8 cellular contexts compared by ENCODE assay signal in genomic region chr5:74766887-74767578, GRCh38. TPM values are rescaled to one million over a fixed set of nuclear protein-coding genes. Genes with fewer than 3 reads are reported as not detected.
A peak's percentile ranks its signal among the peaks of the same experiment; 100 is the strongest.
DNase-seq lines count a peak whose midpoint lies in the region; ATAC-seq and TF ChIP-seq lines count a peak whose summit lies in the region.

GFM2 (minus strand) TSS chr5:74767117; CDS start chr5:74763742, 3,375 bp downstream.
NSA2 (plus strand) TSS chr5:74767249; CDS start chr5:74767361, 112 bp downstream.

- DNase-seq in GM03348 (ENCODE audit: low spot score) = peak; percentile 90
- peak; percentile 79 for DNase-seq in HFF-Myc (ENCODE audit: extremely low read depth, low read depth)
- DNase-seq in NAMALWA (ENCODE audit: low spot score) = peak; percentile 96
- peak; percentile 93 for DNase-seq in SK-N-DZ (ENCODE audit: low spot score)
- peak; percentile 96 for DNase-seq in activated naive CD4-positive, alpha-beta T cell treated with anti-CD3 and anti-CD28 coated beads, Interleukin-2, amount 10 ng/mL, durations not matched to agents 7 days and 5 days
- peak; percentile 72 for DNase-seq in non-pigmented ciliary epithelial cell (ENCODE audit: low read depth)
- peak; percentile 99 for DNase-seq in superior temporal gyrus (ENCODE audit: extremely low spot score)

- no peak for TF ChIP-seq CTCF in HFF-Myc (IDR thresholded peaks at IDR 0.05; ENCODE audit: low read depth, low read length, missing control alignments)
- no peak for TF ChIP-seq CTCF in gastroesophageal sphincter (IDR thresholded peaks at IDR 0.05)

- no peak for TF ChIP-seq EP300 in gastroesophageal sphincter (IDR thresholded peaks at IDR 0.05)

- no peaks in the 10 kb centered on the region for H3K27me3 Mint-ChIP-seq in activated naive CD4-positive, alpha-beta T cell treated with anti-CD3 and anti-CD28 coated beads, Interleukin-2, amount 10 ng/mL, durations not matched to agents 7 days and 5 days

- peaks cover 29% of the 10 kb centered on the region for H3K36me3 Mint-ChIP-seq in activated naive CD4-positive, alpha-beta T cell treated with anti-CD3 and anti-CD28 coated beads, Interleukin-2, amount 10 ng/mL, durations not matched to agents 7 days and 5 days

- peaks cover 0 to 48% of the 10 kb centered on the region in 2 donors for H3K36me3 ChIP-seq in gastroesophageal sphincter

- CTCF ChIA-PET in activated naive CD4-positive, alpha-beta T cell treated with anti-CD3 and anti-CD28 coated beads, Interleukin-2, amount 10 ng/mL, durations not matched to agents 7 days and 5 days (lab: Charles Lee) = interaction anchor here (1.4 to 1.5 kb wide), 2 partner anchors 50 to 136 kb away, joined by 3 to 5 read pairs; no protein-coding TSS in a partner anchor

- peak; percentile 98 for ATAC-seq in gastroesophageal sphincter

- H3K9me3 Mint-ChIP-seq in activated naive CD4-positive, alpha-beta T cell treated with anti-CD3 and anti-CD28 coated beads, Interleukin-2, amount 10 ng/mL, durations not matched to agents 7 days and 5 days = no peaks in the 10 kb centered on the region

- H3K27ac Mint-ChIP-seq in activated naive CD4-positive, alpha-beta T cell treated with anti-CD3 and anti-CD28 coated beads, Interleukin-2, amount 10 ng/mL, durations not matched to agents 7 days and 5 days = peak within 1 kb of the TSS; percentile 94

- no peaks in the 10 kb centered on the region for H3K9me3 ChIP-seq in gastroesophageal sphincter

- peak within 1 kb of the TSS; percentile 37 to 85 (median 83) for H3K27ac ChIP-seq in gastroesophageal sphincter

- H3K4me1 Mint-ChIP-seq in activated naive CD4-positive, alpha-beta T cell treated with anti-CD3 and anti-CD28 coated beads, Interleukin-2, amount 10 ng/mL, durations not matched to agents 7 days and 5 days = peaks cover 38% of the 10 kb centered on the region

- peak within 1 kb of the TSS; percentile 98 for H3K4me3 ChIP-seq in HFF-Myc (replicated peaks; ENCODE audit: low read depth, low read length)
- peak within 1 kb of the TSS; percentile 92 to 94 for H3K4me3 ChIP-seq in gastroesophageal sphincter

- peak in 1 of 2 donors; percentile 27 for TF ChIP-seq POLR2A in gastroesophageal sphincter (IDR thresholded peaks at IDR 0.05)

- no peaks in the 10 kb centered on the region for H3K27me3 ChIP-seq in gastroesophageal sphincter

- H3K4me3 Mint-ChIP-seq in activated naive CD4-positive, alpha-beta T cell treated with anti-CD3 and anti-CD28 coated beads, Interleukin-2, amount 10 ng/mL, durations not matched to agents 7 days and 5 days = peak within 1 kb of the TSS; percentile 86

- H3K4me1 ChIP-seq in gastroesophageal sphincter = peaks cover 5 to 40% (median 18%) of the 10 kb centered on the region in 3 donors

- 0 to 1% methylated on average over 19 to 21 of the region's 50 CpGs for WGBS in gastroesophageal sphincter (ENCODE audit: low coverage in 1 of 2), 2 donors

RNA-seq across cellular contexts. Expression of gene GFM2, which starts in this region (rescaled TPM):
- polyA plus RNA-seq in SK-N-DZ (2014; cell fraction: cytosol; rRNA removed) = 72.9 and 73.6 TPM in 2 replicates
- polyA plus RNA-seq in SK-N-DZ (2014; cell fraction: nucleus; rRNA removed) = 116 and 143 TPM in 2 replicates
- total RNA-seq in gastroesophageal sphincter = 10 to 100 TPM; 10.1 to 21.9 (median 16.4) TPM

RNA-seq across cellular contexts. Expression of gene NSA2, which starts in this region (rescaled TPM):
- polyA plus RNA-seq in SK-N-DZ (2014; cell fraction: cytosol; rRNA removed) = 143 and 152 TPM in 2 replicates
- polyA plus RNA-seq in SK-N-DZ (2014; cell fraction: nucleus; rRNA removed) = 80.2 and 83.4 TPM in 2 replicates
- 100 to 1,000 TPM; 101 to 138 (median 120) TPM for total RNA-seq in gastroesophageal sphincter

Comparison
In these comparisons a context has a peak if more than half of its experiments do, and no peak if none do; other contexts are left out.
1. Peak in every context shown above with its lines: DNase-seq, ATAC-seq, H3K4me3 ChIP-seq and H3K27ac ChIP-seq.